ENCODE assay signal across 8 cellular contexts in the genomic region with DNA sequence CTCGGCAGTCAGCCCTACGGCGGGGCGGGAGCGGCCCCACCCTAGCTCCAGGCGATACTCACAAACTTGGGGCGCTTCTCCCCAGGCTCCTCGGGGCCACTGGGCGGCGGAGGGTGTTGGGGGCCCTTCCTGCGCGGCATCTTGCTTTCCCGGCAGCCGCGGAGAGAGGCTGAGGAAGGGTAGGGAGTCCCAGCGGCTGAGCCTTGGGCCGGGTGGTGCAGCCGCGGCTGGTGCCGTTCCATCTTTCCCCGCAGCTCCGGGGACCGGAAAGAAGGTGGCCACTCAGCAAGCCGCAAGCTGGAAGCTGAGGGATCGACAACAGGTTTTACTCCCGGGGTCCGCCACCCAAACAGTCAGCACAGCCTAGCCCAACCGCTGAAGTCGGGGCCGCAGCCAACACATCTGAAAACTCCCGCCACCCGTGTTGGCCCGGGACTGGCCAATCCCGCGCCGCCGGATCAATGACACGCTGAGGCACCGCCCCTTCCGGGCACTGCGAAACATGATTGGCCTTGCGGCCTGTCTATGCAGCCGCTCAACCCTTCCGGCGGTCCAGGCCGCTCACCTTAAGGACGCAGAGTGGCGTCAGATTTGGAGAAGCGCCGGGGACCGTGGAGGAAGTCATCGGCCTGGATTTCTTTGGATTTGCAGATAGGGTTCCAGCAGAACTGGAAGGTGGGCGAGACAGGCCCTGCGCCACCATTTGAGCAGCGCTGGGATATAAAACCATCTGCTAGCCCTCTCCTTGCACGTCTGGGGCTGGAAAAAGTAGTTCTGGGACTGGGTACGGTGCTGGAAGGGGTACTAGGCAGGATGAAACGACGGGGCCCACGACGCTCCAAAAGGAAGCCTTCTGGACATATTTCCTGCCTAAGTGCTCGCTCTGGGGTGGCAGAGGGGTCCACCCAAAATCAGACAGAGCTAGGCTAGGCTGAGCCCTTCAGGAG. TPM values are rescaled to one million over a fixed set of nuclear protein-coding genes. Genes with fewer than 3 reads are reported as not detected.
DNase-seq lines count a peak whose midpoint lies in the region; ATAC-seq and TF ChIP-seq lines count a peak whose summit lies in the region.

A gene with protein sequence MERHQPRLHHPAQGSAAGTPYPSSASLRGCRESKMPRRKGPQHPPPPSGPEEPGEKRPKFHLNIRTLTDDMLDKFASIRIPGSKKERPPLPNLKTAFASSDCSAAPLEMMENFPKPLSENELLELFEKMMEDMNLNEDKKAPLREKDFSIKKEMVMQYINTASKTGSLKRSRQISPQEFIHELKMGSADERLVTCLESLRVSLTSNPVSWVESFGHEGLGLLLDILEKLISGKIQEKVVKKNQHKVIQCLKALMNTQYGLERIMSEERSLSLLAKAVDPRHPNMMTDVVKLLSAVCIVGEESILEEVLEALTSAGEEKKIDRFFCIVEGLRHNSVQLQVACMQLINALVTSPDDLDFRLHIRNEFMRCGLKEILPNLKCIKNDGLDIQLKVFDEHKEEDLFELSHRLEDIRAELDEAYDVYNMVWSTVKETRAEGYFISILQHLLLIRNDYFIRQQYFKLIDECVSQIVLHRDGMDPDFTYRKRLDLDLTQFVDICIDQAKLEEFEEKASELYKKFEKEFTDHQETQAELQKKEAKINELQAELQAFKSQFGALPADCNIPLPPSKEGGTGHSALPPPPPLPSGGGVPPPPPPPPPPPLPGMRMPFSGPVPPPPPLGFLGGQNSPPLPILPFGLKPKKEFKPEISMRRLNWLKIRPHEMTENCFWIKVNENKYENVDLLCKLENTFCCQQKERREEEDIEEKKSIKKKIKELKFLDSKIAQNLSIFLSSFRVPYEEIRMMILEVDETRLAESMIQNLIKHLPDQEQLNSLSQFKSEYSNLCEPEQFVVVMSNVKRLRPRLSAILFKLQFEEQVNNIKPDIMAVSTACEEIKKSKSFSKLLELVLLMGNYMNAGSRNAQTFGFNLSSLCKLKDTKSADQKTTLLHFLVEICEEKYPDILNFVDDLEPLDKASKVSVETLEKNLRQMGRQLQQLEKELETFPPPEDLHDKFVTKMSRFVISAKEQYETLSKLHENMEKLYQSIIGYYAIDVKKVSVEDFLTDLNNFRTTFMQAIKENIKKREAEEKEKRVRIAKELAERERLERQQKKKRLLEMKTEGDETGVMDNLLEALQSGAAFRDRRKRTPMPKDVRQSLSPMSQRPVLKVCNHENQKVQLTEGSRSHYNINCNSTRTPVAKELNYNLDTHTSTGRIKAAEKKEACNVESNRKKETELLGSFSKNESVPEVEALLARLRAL (minus strand): TSS at position 404 of the 947 bp plus-strand sequence. CDS start 162 bp downstream, at position 242.

- H3K36me3 Mint-ChIP-seq in activated naive CD4-positive, alpha-beta T cell treated with anti-CD3 and anti-CD28 coated beads, Interleukin-2, amount 50 U/mL, for 72 hours: peaks cover 20 to 36% of the 10 kb centered on the region in 2 donors

- no peaks in the 10 kb centered on the region for H3K27me3 ChIP-seq in thoracic aorta (replicated peaks; ENCODE audit: insufficient read depth)

- peak within 1 kb of the TSS; percentile 90 for H3K4me3 ChIP-seq in thoracic aorta

- H3K9me3 ChIP-seq in thoracic aorta: no peaks in the 10 kb centered on the region

- CTCF ChIA-PET in GM10248 (lab: Yijun Ruan, JAX): interaction anchor here (1.0 to 1.4 kb wide), 7 partner anchors 8 to 188 kb away, joined by 3 to 5 read pairs (median 4); no protein-coding TSS in a partner anchor

- no peak for TF ChIP-seq CTCF in GM10248 (IDR thresholded peaks at IDR 0.05; ENCODE audit: control extremely low read depth, extremely low read depth, low read depth, missing control alignments)
- TF ChIP-seq CTCF in omental fat pad (IDR thresholded peaks at IDR 0.05): no peak
- TF ChIP-seq CTCF in thoracic aorta (IDR thresholded peaks at IDR 0.05): no peak

- peaks cover 5 to 14% of the 10 kb centered on the region in 2 donors for H3K4me1 ChIP-seq in thoracic aorta (ENCODE audit: control insufficient read depth in 1 of 2, low read depth in 2 of 2)

- peak within 1 kb of the TSS; percentile 96 to 98 for H3K27ac Mint-ChIP-seq in activated naive CD4-positive, alpha-beta T cell treated with anti-CD3 and anti-CD28 coated beads, Interleukin-2, amount 50 U/mL, for 72 hours

- no peaks in the 10 kb centered on the region for H3K36me3 ChIP-seq in thoracic aorta

- H3K27ac ChIP-seq in thoracic aorta: peak within 1 kb of the TSS; percentile 91 to 94

- ATAC-seq in HG02610 (IDR thresholded peaks at IDR 0.05; ENCODE audit: unreplicated experiment): peak; percentile 100
- ATAC-seq in activated naive CD4-positive, alpha-beta T cell treated with anti-CD3 and anti-CD28 coated beads, Interleukin-2, amount 50 U/mL, for 72 hours: peak; percentile 97 to 99
- peak; percentile 99 for ATAC-seq in omental fat pad (ENCODE audit: low FRiP score)
- ATAC-seq in thoracic aorta (ENCODE audit: insufficient number of reproducible peaks, low FRiP score, low read depth): peak; percentile 82

- POLR2A ChIA-PET in GM10248 (lab: Yijun Ruan, JAX): no interaction called here

- DNase-seq in GM10248 (ENCODE audit: extremely low spot score) (peak; percentile 95), NCI-H1092 treated with DMSO at 0.1 percent for 48 hours (lab: John Stamatoyannopoulos, UW) (peak; percentile 97), SKM-1 (lab: John Stamatoyannopoulos, UW; ENCODE audit: unreplicated experiment) (peak; percentile 87), glomerular endothelial cell (ENCODE audit: extremely low read depth, low read depth, low spot score) (no peak), omental fat pad (ENCODE audit: low spot score) (peak; percentile 92), thoracic aorta (ENCODE audit: low spot score) (peak; percentile 86)
- DNase-seq in activated naive CD4-positive, alpha-beta T cell treated with anti-CD3 and anti-CD28 coated beads, Interleukin-2, amount 50 U/mL, for 72 hours (ENCODE audit: low spot score in 2 of 2): peak; percentile 95 to 97

- peaks cover 0 to 5% of the 10 kb centered on the region in 2 donors for H3K9me3 Mint-ChIP-seq in activated naive CD4-positive, alpha-beta T cell treated with anti-CD3 and anti-CD28 coated beads, Interleukin-2, amount 50 U/mL, for 72 hours

RNA-seq across cellular contexts. Expression of the gene that starts here (rescaled TPM):
- total RNA-seq in activated naive CD4-positive, alpha-beta T cell treated with anti-CD3 and anti-CD28 coated beads, Interleukin-2, amount 50 U/mL, for 72 hours: 10 to 100 TPM; 31.3 to 36.8 TPM
- total RNA-seq in glomerular endothelial cell (8.8 and 14.7 TPM in 2 replicates), omental fat pad (1 to 10 TPM in 2 of 4 donors, under 1 TPM in 2; 0.31 to 2.0 (median 1.1) TPM), thoracic aorta (1 to 10 TPM; 7.1 to 8.0 TPM)
